ENCODE assay signal across 1 cellular context in the genomic region with DNA sequence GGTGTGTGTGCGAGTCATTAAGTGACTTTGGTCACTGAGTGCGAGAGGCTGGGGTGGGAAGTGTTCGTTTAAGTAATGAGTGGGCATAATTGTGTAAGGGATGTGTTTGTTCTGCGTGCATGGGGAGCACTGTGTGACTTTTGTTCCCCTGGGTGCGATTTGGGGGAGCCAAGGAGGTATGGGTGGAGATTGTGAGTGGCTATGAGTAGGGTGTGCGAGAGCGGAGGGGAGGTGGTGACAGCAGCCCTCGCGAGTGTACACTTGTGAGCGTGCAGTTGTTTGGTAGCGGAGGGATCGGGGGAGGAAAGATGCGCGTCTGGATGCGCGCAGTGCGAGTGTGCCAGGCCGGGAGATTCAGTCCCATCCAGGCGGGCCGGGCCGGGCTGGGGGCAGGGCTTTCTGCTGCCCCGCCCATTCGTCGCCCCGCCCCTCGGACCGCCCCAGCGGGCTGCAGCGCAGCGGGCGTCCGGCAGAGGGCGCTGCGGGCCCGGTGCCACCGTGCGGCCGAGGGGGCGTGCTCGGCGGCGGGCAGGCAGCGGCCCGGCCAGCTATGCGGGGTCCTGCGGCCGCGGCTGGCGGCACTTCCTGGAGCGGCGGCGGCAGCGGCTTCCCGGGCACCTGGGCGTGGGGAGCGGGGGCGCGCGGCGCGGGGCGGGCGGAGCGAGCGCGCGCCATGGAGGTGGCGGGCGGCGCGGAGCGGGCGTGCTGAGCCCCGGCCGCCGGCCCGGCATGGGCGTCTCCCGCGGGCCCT.
TF ChIP-seq lines count a peak whose summit lies in the region.

A gene with protein sequence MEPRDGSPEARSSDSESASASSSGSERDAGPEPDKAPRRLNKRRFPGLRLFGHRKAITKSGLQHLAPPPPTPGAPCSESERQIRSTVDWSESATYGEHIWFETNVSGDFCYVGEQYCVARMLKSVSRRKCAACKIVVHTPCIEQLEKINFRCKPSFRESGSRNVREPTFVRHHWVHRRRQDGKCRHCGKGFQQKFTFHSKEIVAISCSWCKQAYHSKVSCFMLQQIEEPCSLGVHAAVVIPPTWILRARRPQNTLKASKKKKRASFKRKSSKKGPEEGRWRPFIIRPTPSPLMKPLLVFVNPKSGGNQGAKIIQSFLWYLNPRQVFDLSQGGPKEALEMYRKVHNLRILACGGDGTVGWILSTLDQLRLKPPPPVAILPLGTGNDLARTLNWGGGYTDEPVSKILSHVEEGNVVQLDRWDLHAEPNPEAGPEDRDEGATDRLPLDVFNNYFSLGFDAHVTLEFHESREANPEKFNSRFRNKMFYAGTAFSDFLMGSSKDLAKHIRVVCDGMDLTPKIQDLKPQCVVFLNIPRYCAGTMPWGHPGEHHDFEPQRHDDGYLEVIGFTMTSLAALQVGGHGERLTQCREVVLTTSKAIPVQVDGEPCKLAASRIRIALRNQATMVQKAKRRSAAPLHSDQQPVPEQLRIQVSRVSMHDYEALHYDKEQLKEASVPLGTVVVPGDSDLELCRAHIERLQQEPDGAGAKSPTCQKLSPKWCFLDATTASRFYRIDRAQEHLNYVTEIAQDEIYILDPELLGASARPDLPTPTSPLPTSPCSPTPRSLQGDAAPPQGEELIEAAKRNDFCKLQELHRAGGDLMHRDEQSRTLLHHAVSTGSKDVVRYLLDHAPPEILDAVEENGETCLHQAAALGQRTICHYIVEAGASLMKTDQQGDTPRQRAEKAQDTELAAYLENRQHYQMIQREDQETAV (plus strand): TSS at position 578 of the 751 bp plus-strand sequence. CDS start 197 bp downstream, outside the sequence.

TF ChIP-seq in K562, 482 proteins besides CTCF, POLR2A, EP300 and RAD21 (continued from another document and continues in another):
- TF ChIP-seq KLF13 (tag; IDR thresholded peaks at IDR 0.05; ENCODE audit: borderline replicate concordance, low read depth): peak; percentile 61; the same call in 1 of the 2 replicates
- TF ChIP-seq, protein P1, sequence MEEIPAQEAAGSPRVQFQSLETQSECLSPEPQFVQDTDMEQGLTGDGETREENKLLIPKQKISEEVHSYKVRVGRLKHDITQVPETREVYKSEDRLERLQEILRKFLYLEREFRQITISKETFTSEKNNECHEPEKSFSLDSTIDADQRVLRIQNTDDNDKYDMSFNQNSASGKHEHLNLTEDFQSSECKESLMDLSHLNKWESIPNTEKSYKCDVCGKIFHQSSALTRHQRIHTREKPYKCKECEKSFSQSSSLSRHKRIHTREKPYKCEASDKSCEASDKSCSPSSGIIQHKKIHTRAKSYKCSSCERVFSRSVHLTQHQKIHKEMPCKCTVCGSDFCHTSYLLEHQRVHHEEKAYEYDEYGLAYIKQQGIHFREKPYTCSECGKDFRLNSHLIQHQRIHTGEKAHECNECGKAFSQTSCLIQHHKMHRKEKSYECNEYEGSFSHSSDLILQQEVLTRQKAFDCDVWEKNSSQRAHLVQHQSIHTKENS (CRISPR knock-in tag; IDR thresholded peaks at IDR 0.05): no peak
- peak; percentile 81; the same call in 1 of the 2 replicates for TF ChIP-seq ZBTB7A (IDR thresholded peaks at IDR 0.05; ENCODE audit: borderline replicate concordance, control insufficient read depth, low read depth, low read length)
- TF ChIP-seq, protein P2, sequence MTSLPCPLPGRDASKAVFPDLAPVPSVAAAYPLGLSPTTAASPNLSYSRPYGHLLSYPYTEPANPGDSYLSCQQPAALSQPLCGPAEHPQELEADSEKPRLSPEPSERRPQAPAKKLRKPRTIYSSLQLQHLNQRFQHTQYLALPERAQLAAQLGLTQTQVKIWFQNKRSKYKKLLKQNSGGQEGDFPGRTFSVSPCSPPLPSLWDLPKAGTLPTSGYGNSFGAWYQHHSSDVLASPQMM (CRISPR knock-in tag; IDR thresholded peaks at IDR 0.05): no peak
- no peak for TF ChIP-seq KAT2B (IDR thresholded peaks at IDR 0.05; ENCODE audit: low read depth, low read length)
- no peak for TF ChIP-seq EHMT2 (IDR thresholded peaks at IDR 0.05)
- TF ChIP-seq, protein P3, sequence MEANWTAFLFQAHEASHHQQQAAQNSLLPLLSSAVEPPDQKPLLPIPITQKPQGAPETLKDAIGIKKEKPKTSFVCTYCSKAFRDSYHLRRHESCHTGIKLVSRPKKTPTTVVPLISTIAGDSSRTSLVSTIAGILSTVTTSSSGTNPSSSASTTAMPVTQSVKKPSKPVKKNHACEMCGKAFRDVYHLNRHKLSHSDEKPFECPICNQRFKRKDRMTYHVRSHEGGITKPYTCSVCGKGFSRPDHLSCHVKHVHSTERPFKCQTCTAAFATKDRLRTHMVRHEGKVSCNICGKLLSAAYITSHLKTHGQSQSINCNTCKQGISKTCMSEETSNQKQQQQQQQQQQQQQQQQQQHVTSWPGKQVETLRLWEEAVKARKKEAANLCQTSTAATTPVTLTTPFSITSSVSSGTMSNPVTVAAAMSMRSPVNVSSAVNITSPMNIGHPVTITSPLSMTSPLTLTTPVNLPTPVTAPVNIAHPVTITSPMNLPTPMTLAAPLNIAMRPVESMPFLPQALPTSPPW (CRISPR knock-in tag; IDR thresholded peaks at IDR 0.05): peak; percentile 71
- no peak for TF ChIP-seq BRF1 (IDR thresholded peaks at IDR 0.05; ENCODE audit: borderline replicate concordance, extremely low read depth, insufficient read length)
- TF ChIP-seq GABPA (tag; conservative IDR thresholded peaks at IDR 0.05; ENCODE audit: low read depth): peak; percentile 83
- TF ChIP-seq CBX1 (IDR thresholded peaks at IDR 0.05; ENCODE audit: low read depth): no peak
- TF ChIP-seq HDAC2 (IDR thresholded peaks at IDR 0.05): no peak
- TF ChIP-seq, protein P4, sequence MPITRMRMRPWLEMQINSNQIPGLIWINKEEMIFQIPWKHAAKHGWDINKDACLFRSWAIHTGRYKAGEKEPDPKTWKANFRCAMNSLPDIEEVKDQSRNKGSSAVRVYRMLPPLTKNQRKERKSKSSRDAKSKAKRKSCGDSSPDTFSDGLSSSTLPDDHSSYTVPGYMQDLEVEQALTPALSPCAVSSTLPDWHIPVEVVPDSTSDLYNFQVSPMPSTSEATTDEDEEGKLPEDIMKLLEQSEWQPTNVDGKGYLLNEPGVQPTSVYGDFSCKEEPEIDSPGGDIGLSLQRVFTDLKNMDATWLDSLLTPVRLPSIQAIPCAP (CRISPR knock-in tag; IDR thresholded peaks at IDR 0.05; ENCODE audit: borderline replicate concordance): no peak
- TF ChIP-seq HOXB6 (CRISPR knock-in tag; IDR thresholded peaks at IDR 0.05; ENCODE audit: borderline replicate concordance): no peak
- TF ChIP-seq, protein P5, sequence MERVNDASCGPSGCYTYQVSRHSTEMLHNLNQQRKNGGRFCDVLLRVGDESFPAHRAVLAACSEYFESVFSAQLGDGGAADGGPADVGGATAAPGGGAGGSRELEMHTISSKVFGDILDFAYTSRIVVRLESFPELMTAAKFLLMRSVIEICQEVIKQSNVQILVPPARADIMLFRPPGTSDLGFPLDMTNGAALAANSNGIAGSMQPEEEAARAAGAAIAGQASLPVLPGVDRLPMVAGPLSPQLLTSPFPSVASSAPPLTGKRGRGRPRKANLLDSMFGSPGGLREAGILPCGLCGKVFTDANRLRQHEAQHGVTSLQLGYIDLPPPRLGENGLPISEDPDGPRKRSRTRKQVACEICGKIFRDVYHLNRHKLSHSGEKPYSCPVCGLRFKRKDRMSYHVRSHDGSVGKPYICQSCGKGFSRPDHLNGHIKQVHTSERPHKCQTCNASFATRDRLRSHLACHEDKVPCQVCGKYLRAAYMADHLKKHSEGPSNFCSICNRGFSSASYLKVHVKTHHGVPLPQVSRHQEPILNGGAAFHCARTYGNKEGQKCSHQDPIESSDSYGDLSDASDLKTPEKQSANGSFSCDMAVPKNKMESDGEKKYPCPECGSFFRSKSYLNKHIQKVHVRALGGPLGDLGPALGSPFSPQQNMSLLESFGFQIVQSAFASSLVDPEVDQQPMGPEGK (CRISPR knock-in tag; IDR thresholded peaks at IDR 0.05; ENCODE audit: borderline replicate concordance): no peak
- TF ChIP-seq MYBL2 (IDR thresholded peaks at IDR 0.05; ENCODE audit: low read depth): no peak
- TF ChIP-seq MYBL2 (CRISPR knock-in tag; IDR thresholded peaks at IDR 0.05; ENCODE audit: borderline replicate concordance): no peak
- TF ChIP-seq, protein P6, sequence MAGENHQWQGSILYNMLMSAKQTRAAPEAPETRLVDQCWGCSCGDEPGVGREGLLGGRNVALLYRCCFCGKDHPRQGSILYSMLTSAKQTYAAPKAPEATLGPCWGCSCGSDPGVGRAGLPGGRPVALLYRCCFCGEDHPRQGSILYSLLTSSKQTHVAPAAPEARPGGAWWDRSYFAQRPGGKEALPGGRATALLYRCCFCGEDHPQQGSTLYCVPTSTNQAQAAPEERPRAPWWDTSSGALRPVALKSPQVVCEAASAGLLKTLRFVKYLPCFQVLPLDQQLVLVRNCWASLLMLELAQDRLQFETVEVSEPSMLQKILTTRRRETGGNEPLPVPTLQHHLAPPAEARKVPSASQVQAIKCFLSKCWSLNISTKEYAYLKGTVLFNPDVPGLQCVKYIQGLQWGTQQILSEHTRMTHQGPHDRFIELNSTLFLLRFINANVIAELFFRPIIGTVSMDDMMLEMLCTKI (IDR thresholded peaks at IDR 0.05; ENCODE audit: partially characterized antibody): no peak
- TF ChIP-seq NR2F6 (CRISPR knock-in tag; IDR thresholded peaks at IDR 0.05): no peak
- no peak for TF ChIP-seq PTTG1 (tag; IDR thresholded peaks at IDR 0.05; ENCODE audit: low read depth)
- TF ChIP-seq BMI1 (IDR thresholded peaks at IDR 0.05; ENCODE audit: low read length): no peak
- no peak for TF ChIP-seq TRIM28 (IDR thresholded peaks at IDR 0.05)
- TF ChIP-seq, protein P7, sequence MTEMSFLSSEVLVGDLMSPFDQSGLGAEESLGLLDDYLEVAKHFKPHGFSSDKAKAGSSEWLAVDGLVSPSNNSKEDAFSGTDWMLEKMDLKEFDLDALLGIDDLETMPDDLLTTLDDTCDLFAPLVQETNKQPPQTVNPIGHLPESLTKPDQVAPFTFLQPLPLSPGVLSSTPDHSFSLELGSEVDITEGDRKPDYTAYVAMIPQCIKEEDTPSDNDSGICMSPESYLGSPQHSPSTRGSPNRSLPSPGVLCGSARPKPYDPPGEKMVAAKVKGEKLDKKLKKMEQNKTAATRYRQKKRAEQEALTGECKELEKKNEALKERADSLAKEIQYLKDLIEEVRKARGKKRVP (CRISPR knock-in tag; IDR thresholded peaks at IDR 0.05): no peak
- no peak for TF ChIP-seq ZC3H8 (IDR thresholded peaks at IDR 0.05)
- no peak for TF ChIP-seq C11orf30 (IDR thresholded peaks at IDR 0.05; ENCODE audit: low read depth)
- TF ChIP-seq, protein P8, sequence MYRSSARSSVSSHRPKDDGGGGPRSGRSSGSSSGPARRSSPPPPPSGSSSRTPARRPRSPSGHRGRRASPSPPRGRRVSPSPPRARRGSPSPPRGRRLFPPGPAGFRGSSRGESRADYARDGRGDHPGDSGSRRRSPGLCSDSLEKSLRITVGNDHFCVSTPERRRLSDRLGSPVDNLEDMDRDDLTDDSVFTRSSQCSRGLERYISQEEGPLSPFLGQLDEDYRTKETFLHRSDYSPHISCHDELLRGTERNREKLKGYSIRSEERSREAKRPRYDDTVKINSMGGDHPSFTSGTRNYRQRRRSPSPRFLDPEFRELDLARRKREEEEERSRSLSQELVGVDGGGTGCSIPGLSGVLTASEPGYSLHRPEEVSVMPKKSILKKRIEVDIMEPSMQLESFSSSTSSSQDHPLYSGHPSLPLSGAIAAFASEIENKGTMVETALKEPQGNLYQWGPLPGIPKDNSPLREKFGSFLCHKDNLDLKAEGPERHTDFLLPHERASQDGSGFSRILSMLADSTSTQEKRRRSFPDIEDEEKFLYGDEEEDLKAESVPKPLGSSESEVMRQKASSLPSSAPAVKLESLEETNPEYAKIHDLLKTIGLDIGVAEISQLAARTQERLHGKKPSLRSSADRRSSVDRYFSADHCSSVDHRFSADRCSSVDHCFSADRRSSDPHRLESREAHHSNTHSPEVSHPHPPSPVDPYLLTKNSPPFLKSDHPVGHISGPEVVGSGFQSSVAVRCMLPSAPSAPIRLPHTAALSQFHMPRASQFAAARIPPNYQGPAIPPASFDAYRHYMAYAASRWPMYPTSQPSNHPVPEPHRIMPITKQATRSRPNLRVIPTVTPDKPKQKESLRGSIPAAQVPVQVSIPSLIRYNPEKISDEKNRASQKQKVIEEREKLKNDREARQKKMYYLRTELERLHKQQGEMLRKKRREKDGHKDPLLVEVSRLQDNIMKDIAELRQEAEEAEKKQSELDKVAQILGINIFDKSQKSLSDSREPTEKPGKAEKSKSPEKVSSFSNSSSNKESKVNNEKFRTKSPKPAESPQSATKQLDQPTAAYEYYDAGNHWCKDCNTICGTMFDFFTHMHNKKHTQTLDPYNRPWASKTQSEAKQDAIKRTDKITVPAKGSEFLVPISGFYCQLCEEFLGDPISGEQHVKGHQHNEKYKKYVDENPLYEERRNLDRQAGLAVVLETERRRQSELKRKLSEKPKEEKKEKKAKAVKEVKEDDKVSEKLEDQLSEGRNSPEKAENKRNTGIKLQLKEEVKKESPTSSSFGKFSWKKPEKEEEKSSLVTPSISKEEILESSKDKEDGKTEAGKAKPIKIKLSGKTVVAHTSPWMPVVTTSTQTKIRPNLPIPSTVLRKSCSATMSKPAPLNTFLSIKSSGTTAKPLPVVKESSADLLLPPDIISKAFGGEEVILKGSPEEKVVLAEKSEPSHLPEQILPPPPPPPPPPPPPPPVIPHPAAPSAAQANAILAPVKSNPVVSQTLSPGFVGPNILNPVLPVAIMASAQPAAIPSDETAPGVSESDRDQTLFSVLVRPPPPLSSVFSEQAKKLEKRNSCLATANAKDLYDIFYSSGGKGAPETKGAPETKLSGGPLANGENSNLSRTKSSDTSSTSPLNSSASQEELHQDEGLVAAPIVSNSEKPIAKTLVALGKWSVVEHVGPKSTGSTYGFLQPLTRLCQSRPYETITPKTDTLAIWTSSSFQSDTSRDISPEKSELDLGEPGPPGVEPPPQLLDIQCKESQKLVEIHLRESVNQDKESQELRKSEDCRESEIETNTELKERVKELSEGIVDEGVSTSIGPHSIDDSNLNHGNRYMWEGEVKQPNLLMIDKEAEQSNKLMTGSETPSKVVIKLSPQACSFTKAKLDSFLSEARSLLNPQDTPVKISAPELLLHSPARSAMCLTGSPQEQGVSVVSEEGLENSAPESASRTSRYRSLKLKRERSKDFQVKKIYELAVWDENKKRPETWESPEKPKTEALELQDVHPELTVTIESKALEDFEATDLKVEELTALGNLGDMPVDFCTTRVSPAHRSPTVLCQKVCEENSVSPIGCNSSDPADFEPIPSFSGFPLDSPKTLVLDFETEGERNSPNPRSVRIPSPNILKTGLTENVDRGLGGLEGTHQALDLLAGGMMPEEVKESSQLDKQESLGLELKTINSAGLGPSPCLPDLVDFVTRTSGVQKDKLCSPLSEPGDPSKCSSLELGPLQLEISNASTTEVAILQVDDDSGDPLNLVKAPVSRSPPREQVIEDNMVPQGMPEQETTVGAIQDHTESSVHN (IDR thresholded peaks at IDR 0.05; ENCODE audit: borderline replicate concordance in 1 of 2, low read depth in 1 of 2): no peak
- TF ChIP-seq ESRRA (IDR thresholded peaks at IDR 0.05; ENCODE audit: borderline replicate concordance, low read depth): peak; percentile 22; the same call in 1 of the 2 replicates
- no peak for TF ChIP-seq SMAD2 (IDR thresholded peaks at IDR 0.05; ENCODE audit: low read depth, low read length)
- TF ChIP-seq, protein P9, sequence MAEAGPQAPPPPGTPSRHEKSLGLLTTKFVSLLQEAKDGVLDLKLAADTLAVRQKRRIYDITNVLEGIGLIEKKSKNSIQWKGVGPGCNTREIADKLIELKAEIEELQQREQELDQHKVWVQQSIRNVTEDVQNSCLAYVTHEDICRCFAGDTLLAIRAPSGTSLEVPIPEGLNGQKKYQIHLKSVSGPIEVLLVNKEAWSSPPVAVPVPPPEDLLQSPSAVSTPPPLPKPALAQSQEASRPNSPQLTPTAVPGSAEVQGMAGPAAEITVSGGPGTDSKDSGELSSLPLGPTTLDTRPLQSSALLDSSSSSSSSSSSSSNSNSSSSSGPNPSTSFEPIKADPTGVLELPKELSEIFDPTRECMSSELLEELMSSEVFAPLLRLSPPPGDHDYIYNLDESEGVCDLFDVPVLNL (CRISPR knock-in tag; IDR thresholded peaks at IDR 0.05; ENCODE audit: low read depth): no peak
